ENCODE assay signal across 8 cellular contexts in genomic region chr12:85448548-85449139, GRCh38.
DNase-seq lines count a peak whose midpoint lies in the region; ATAC-seq and TF ChIP-seq lines count a peak whose summit lies in the region.

No MANE protein-coding gene starts in this region.

- POLR2A ChIA-PET in activated CD4-positive, alpha-beta memory T cell treated with anti-CD3 and anti-CD28 coated beads for 36 hours (lab: Charles Lee): no interaction called here

- no peaks in the 10 kb centered on the region for H3K36me3 Mint-ChIP-seq in Calu3 (ENCODE audit: insufficient read depth, unreplicated experiment)
- no peaks in the 10 kb centered on the region for H3K36me3 Mint-ChIP-seq in T-helper 2 cell treated with Interferon-gamma antibody and Interleukin-4, amounts not matched to agents 5 μg/mL and 100 μg/mL, for 36 hours (ENCODE audit: low read depth)
- H3K36me3 Mint-ChIP-seq in activated CD4-positive, alpha-beta memory T cell treated with anti-CD3 and anti-CD28 coated beads for 36 hours: no peaks in the 10 kb centered on the region
- no peaks in the 10 kb centered on the region for H3K36me3 Mint-ChIP-seq in stimulated activated memory B cell treated with anti-CD40 and anti-IgM and Interleukin-4, amounts not matched to agents 10 μg/mL and 1 μg/mL and 100 μg/mL, for 72 hours

- no peak overlapping the region for H3K27ac Mint-ChIP-seq in Calu3 (ENCODE audit: unreplicated experiment)
- H3K27ac Mint-ChIP-seq in T-helper 2 cell treated with Interferon-gamma antibody and Interleukin-4, amounts not matched to agents 5 μg/mL and 100 μg/mL, for 36 hours: no peak overlapping the region
- H3K27ac Mint-ChIP-seq in activated CD4-positive, alpha-beta memory T cell treated with anti-CD3 and anti-CD28 coated beads for 36 hours: no peak overlapping the region
- H3K27ac Mint-ChIP-seq in stimulated activated memory B cell treated with anti-CD40 and anti-IgM and Interleukin-4, amounts not matched to agents 10 μg/mL and 1 μg/mL and 100 μg/mL, for 72 hours: no peak overlapping the region

- H3K27me3 Mint-ChIP-seq in Calu3 (ENCODE audit: unreplicated experiment): no peaks in the 10 kb centered on the region
- H3K27me3 Mint-ChIP-seq in T-helper 2 cell treated with Interferon-gamma antibody and Interleukin-4, amounts not matched to agents 5 μg/mL and 100 μg/mL, for 36 hours (ENCODE audit: low read depth): no peaks in the 10 kb centered on the region
- H3K27me3 Mint-ChIP-seq in activated CD4-positive, alpha-beta memory T cell treated with anti-CD3 and anti-CD28 coated beads for 36 hours: no peaks in the 10 kb centered on the region
- no peaks in the 10 kb centered on the region for H3K27me3 Mint-ChIP-seq in stimulated activated memory B cell treated with anti-CD40 and anti-IgM and Interleukin-4, amounts not matched to agents 10 μg/mL and 1 μg/mL and 100 μg/mL, for 72 hours

- H3K4me1 Mint-ChIP-seq in Calu3 (ENCODE audit: low read depth, unreplicated experiment): peaks cover 13% of the 10 kb centered on the region
- H3K4me1 Mint-ChIP-seq in T-helper 2 cell treated with Interferon-gamma antibody and Interleukin-4, amounts not matched to agents 5 μg/mL and 100 μg/mL, for 36 hours (ENCODE audit: low read depth): no peaks in the 10 kb centered on the region
- no peaks in the 10 kb centered on the region for H3K4me1 Mint-ChIP-seq in activated CD4-positive, alpha-beta memory T cell treated with anti-CD3 and anti-CD28 coated beads for 36 hours (ENCODE audit: low read depth)
- no peaks in the 10 kb centered on the region for H3K4me1 Mint-ChIP-seq in stimulated activated memory B cell treated with anti-CD40 and anti-IgM and Interleukin-4, amounts not matched to agents 10 μg/mL and 1 μg/mL and 100 μg/mL, for 72 hours

- CTCF ChIA-PET in Calu3 (lab: Charles Lee): interaction anchor here (0.6 to 1.2 kb wide), 7 partner anchors 14 to 373 kb away, joined by 3 to 13 read pairs (median 5); no protein-coding TSS in a partner anchor
- CTCF ChIA-PET in activated CD4-positive, alpha-beta memory T cell treated with anti-CD3 and anti-CD28 coated beads for 36 hours (lab: Charles Lee): interaction anchor here (0.5 to 0.6 kb wide), 2 partner anchors 28 to 573 kb away, joined by 3 read pairs; no protein-coding TSS in a partner anchor

- H3K9me3 Mint-ChIP-seq in Calu3 (ENCODE audit: low read depth, unreplicated experiment): no peaks in the 10 kb centered on the region
- H3K9me3 Mint-ChIP-seq in T-helper 2 cell treated with Interferon-gamma antibody and Interleukin-4, amounts not matched to agents 5 μg/mL and 100 μg/mL, for 36 hours: no peaks in the 10 kb centered on the region
- no peaks in the 10 kb centered on the region for H3K9me3 Mint-ChIP-seq in activated CD4-positive, alpha-beta memory T cell treated with anti-CD3 and anti-CD28 coated beads for 36 hours
- no peaks in the 10 kb centered on the region for H3K9me3 Mint-ChIP-seq in stimulated activated memory B cell treated with anti-CD40 and anti-IgM and Interleukin-4, amounts not matched to agents 10 μg/mL and 1 μg/mL and 100 μg/mL, for 72 hours

- intact Hi-C loops in Calu3 (cut with micrococcal nuclease; ENCODE audit: unreplicated experiment): loop anchor here (1.0 to 10.0 kb wide), 4 partner anchors 23 to 574 kb away; no protein-coding TSS in a partner anchor
- intact Hi-C loops in activated CD4-positive, alpha-beta memory T cell treated with anti-CD3 and anti-CD28 coated beads for 36 hours (cut with micrococcal nuclease): no loop called here

- TF ChIP-seq CTCF in Calu3 (IDR thresholded peaks at IDR 0.05; ENCODE audit: unreplicated experiment): peak; percentile 33
- TF ChIP-seq CTCF in HFF-Myc (IDR thresholded peaks at IDR 0.05; ENCODE audit: low read depth, low read length, missing control alignments): peak; percentile 19

- H3K4me3 Mint-ChIP-seq in Calu3 (ENCODE audit: low read depth, unreplicated experiment): no peak overlapping the region
- no peak overlapping the region for H3K4me3 Mint-ChIP-seq in T-helper 2 cell treated with Interferon-gamma antibody and Interleukin-4, amounts not matched to agents 5 μg/mL and 100 μg/mL, for 36 hours
- H3K4me3 Mint-ChIP-seq in activated CD4-positive, alpha-beta memory T cell treated with anti-CD3 and anti-CD28 coated beads for 36 hours: no peak overlapping the region
- H3K4me3 Mint-ChIP-seq in stimulated activated memory B cell treated with anti-CD40 and anti-IgM and Interleukin-4, amounts not matched to agents 10 μg/mL and 1 μg/mL and 100 μg/mL, for 72 hours: no peak overlapping the region

- no peak for ATAC-seq in stimulated activated memory B cell treated with anti-CD40 and anti-IgM and Interleukin-4, amounts not matched to agents 10 μg/mL and 1 μg/mL and 100 μg/mL, for 72 hours

- no TSS peak for BruUV-seq in Calu3 (replicated peaks; lab: Mats Ljungman, UMichigan)

- H3K4me3 ChIP-seq in HFF-Myc (replicated peaks; ENCODE audit: low read depth, low read length): no peak overlapping the region

- DNase-seq in Calu3 (no peak), HFF-Myc (ENCODE audit: extremely low read depth, low read depth) (no peak), SK-N-DZ (ENCODE audit: low spot score) (peak; percentile 25), kidney glomerular epithelial cell (lab: John Stamatoyannopoulos, UW) (peak; percentile 9), NOMO-1 treated with DMSO at 0.1 percent for 48 hours (lab: John Stamatoyannopoulos, UW; ENCODE audit: unreplicated experiment) (no peak)
- no peak for DNase-seq in T-helper 2 cell treated with Interferon-gamma antibody and Interleukin-4, amounts not matched to agents 5 μg/mL and 100 μg/mL, for 36 hours (ENCODE audit: low spot score)
- no peak for DNase-seq in activated CD4-positive, alpha-beta memory T cell treated with anti-CD3 and anti-CD28 coated beads for 36 hours

Comparison
In these comparisons a context has a peak if more than half of its experiments do, and no peak if none do; other contexts are left out.
1. DNase-seq: peak in SK-N-DZ (single experiment) and kidney glomerular epithelial cell (single experiment); none in Calu3 (single experiment), HFF-Myc (single experiment), T-helper 2 cell treated with Interferon-gamma antibody and Interleukin-4, amounts not matched to agents 5 μg/mL and 100 μg/mL, for 36 hours (single experiment), activated CD4-positive, alpha-beta memory T cell treated with anti-CD3 and anti-CD28 coated beads for 36 hours (single experiment) and NOMO-1 treated with DMSO at 0.1 percent for 48 hours (single experiment).